ENCODE assay signal across 13 cellular contexts in the genomic region with DNA sequence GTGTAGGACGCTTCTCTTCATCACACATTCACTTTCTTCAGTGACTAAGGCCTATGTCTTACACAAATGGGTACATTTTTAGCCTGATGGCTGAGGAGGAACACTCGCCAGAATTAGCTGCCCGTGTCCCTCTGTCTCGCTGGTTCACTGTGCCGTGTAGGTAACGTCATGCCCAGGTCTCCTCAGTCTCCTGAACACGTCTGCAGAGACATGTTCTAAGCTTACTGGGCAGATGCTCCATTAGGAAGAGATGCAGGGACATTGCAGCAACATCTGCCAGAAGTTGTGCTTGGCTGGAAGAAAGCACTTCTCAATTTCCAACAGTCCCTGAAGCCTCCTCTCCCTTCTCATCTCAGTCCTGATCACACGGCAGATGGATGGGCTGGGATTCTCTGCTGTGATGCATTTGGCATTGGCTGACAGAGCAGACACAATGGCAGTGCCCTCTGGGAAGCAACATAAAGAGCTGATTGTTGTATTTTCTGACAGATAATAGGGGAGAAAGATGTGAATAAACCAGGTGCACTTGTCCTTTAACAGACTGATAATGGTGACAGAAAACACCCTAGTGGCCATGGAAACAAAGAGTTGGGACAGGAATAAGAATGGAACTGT. TPM values are rescaled to one million over a fixed set of nuclear protein-coding genes. Genes with fewer than 3 reads are reported as not detected.
DNase-seq lines count a peak whose midpoint lies in the region; ATAC-seq and TF ChIP-seq lines count a peak whose summit lies in the region.
"Had no signal": no experiment of that assay in that cellular context is flagged by ENCODE, and none has a peak within 500 bp of the region (broad histone marks: within the 10 kb centered on the region; RNA-seq: fewer than 3 reads in every experiment).

No MANE protein-coding gene starts in this region.

- TF ChIP-seq CTCF in Calu3 (IDR thresholded peaks at IDR 0.05; ENCODE audit: unreplicated experiment): no peak

- no peaks in the 10 kb centered on the region for H3K9me3 Mint-ChIP-seq in Calu3 (ENCODE audit: low read depth, unreplicated experiment)
- H3K9me3 Mint-ChIP-seq: CD8-positive, alpha-beta memory T cell had no signal

- CTCF ChIA-PET in Calu3 (lab: Charles Lee): interaction anchor here (1.0 kb wide), 1 partner anchor 210 kb away, joined by 3 read pairs; no protein-coding TSS in a partner anchor

- no peak overlapping the region for H3K27ac Mint-ChIP-seq in Calu3 (ENCODE audit: unreplicated experiment)
- H3K27ac Mint-ChIP-seq: CD8-positive, alpha-beta memory T cell had no signal

- peaks cover 7% of the 10 kb centered on the region for H3K4me1 Mint-ChIP-seq in Calu3 (ENCODE audit: low read depth, unreplicated experiment)
- H3K4me1 Mint-ChIP-seq: CD8-positive, alpha-beta memory T cell had no signal

- BruUV-seq in Calu3 (replicated peaks; lab: Mats Ljungman, UMichigan): no TSS peak

- peaks cover 23% of the 10 kb centered on the region for H3K27me3 Mint-ChIP-seq in Calu3 (ENCODE audit: unreplicated experiment)

- intact Hi-C loops in Calu3 (cut with micrococcal nuclease; ENCODE audit: unreplicated experiment): loop anchor here (5.0 kb wide), 2 partner anchors 68 to 322 kb away; no protein-coding TSS in a partner anchor

- DNase-seq in NCI-H1694 treated with DMSO at 0.1 percent for 48 hours (lab: John Stamatoyannopoulos, UW) (peak; percentile 23), NCI-H345 (lab: John Stamatoyannopoulos, UW) (peak; percentile 74), globus pallidus (ENCODE audit: low spot score) (peak; percentile 40), pons (ENCODE audit: low spot score) (peak; percentile 84), Calu3 (no peak), NCI-H446 treated with DMSO at 0.1 percent for 48 hours (lab: John Stamatoyannopoulos, UW) (no peak)
- DNase-seq: CD8-positive, alpha-beta memory T cell; MV-4-11; NCI-H146; NCI-H526 had no signal

- no peaks in the 10 kb centered on the region for H3K36me3 Mint-ChIP-seq in Calu3 (ENCODE audit: insufficient read depth, unreplicated experiment)
- H3K36me3 Mint-ChIP-seq: CD8-positive, alpha-beta memory T cell had no signal

- H3K4me3 Mint-ChIP-seq in Calu3 (ENCODE audit: low read depth, unreplicated experiment): no peak overlapping the region
- H3K4me3 Mint-ChIP-seq: CD8-positive, alpha-beta memory T cell had no signal

- no peak for ATAC-seq in HG03460 (IDR thresholded peaks at IDR 0.05; ENCODE audit: unreplicated experiment)
- ATAC-seq: HCT116 had no signal

RNA-seq across cellular contexts. Expression of gene LYZL4, which starts 29.2 kb away (rescaled TPM):
- not detected in 2 replicates for total RNA-seq in Calu3 (2022)
- total RNA-seq: CD8-positive, alpha-beta memory T cell; HT1080 had no signal

Comparison
In these comparisons a context has a peak if more than half of its experiments do, and no peak if none do; other contexts are left out.
1. DNase-seq: peak in NCI-H1694 treated with DMSO at 0.1 percent for 48 hours (single experiment), NCI-H345 (single experiment), globus pallidus (single experiment) and pons (single experiment); none in Calu3 (single experiment) and NCI-H446 treated with DMSO at 0.1 percent for 48 hours (single experiment).